ENCODE assay signal across 8 cellular contexts in genomic region chr2:127702395-127703009, GRCh38. TPM values are rescaled to one million over a fixed set of nuclear protein-coding genes. Genes with fewer than 3 reads are reported as not detected.
DNase-seq lines count a peak whose midpoint lies in the region; ATAC-seq and TF ChIP-seq lines count a peak whose summit lies in the region.

No MANE protein-coding gene starts in this region.

- peaks cover 35 to 38% of the 10 kb centered on the region in 2 donors for H3K4me1 Mint-ChIP-seq in natural killer cell

- no peaks in the 10 kb centered on the region for H3K9me3 Mint-ChIP-seq in natural killer cell

- no peaks in the 10 kb centered on the region for H3K27me3 Mint-ChIP-seq in natural killer cell (ENCODE audit: low read depth in 2 of 2)

- ATAC-seq in natural killer cell (no peak), GM19351 (IDR thresholded peaks at IDR 0.05; ENCODE audit: unreplicated experiment) (no peak)

- H3K27me3 ChIP-seq in BE2C = no peaks in the 10 kb centered on the region
- no peaks in the 10 kb centered on the region for H3K27me3 ChIP-seq in MG63

- intact Hi-C loops in natural killer cell (cut with micrococcal nuclease) = loop anchor here (5.0 kb wide), 5 partner anchors 110 to 390 kb away; partner anchors contain the start of genes MAP3K2, POLR2D, SAP130 and UGGT1

- peak overlapping the region; percentile 93 for H3K4me3 Mint-ChIP-seq in natural killer cell

- no peaks in the 10 kb centered on the region for H3K9me3 ChIP-seq in BE2C
- H3K9me3 ChIP-seq in MG63 = no peaks in the 10 kb centered on the region

- H3K4me3 ChIP-seq in BE2C (ENCODE audit: low read depth, low read length) (peak overlapping the region; percentile 63), MG63 (peak overlapping the region; percentile 55)

- H3K27ac Mint-ChIP-seq in natural killer cell = peak overlapping the region; percentile 97 to 98

- TF ChIP-seq CTCF in BE2C (IDR thresholded peaks at IDR 0.05; ENCODE audit: low read depth, low read length) = no peak
- TF ChIP-seq CTCF in natural killer cell (IDR thresholded peaks at IDR 0.05) = no peak

- H3K36me3 ChIP-seq in BE2C = 0 out of 2 replicates have a peak, but pooled peaks cover 4% of the 10 kb centered on the region
- peaks cover 49% of the 10 kb centered on the region for H3K36me3 ChIP-seq in MG63

- no peak for DNase-seq in BE2C
- no peak for DNase-seq in MG63
- DNase-seq in dermis blood vessel endothelial cell = peak; percentile 25
- no peak for DNase-seq in natural killer cell
- DNase-seq in NCI-H1694 (lab: John Stamatoyannopoulos, UW) = no peak
- no peak for DNase-seq in EL
- DNase-seq in NCI-H2107 treated with DMSO at 0.1 percent for 48 hours (lab: John Stamatoyannopoulos, UW; ENCODE audit: unreplicated experiment) = no peak

- no peaks in the 10 kb centered on the region for H3K36me3 Mint-ChIP-seq in natural killer cell

- no peaks in the 10 kb centered on the region for H3K4me1 ChIP-seq in BE2C

RNA-seq across cellular contexts. Expression of gene SFT2D3, which starts 1.2 kb away (rescaled TPM):
- 2.0 TPM for polyA plus RNA-seq in BE2C (2012; ENCODE audit: insufficient read depth, insufficient read length, low read depth)
- 8.7 and 9.2 TPM in 2 replicates for total RNA-seq in MG63 (2014; rRNA removed; shearing (Covaris generic); ENCODE audit: low replicate concordance)
- total RNA-seq in dermis blood vessel endothelial cell (5.4 and 5.8 TPM in 2 replicates), natural killer cell (1 to 10 TPM; 5.5 to 6.6 (median 6.4) TPM)

RNA-seq across cellular contexts. Expression of gene LIMS2, which starts 27.2 kb away (rescaled TPM):
- 3.2 TPM for polyA plus RNA-seq in BE2C (2012; ENCODE audit: insufficient read depth, insufficient read length, low read depth)
- total RNA-seq in MG63 (2014; rRNA removed; shearing (Covaris generic); ENCODE audit: low replicate concordance) = 0.53 and 2.3 TPM in 2 replicates
- total RNA-seq in dermis blood vessel endothelial cell (20.1 and 23.8 TPM in 2 replicates), natural killer cell (under 1 TPM in 2 of 3 donors, not detected in 1; 0.15 to 0.16 TPM)

RNA-seq across cellular contexts. Expression of gene GPR17, which starts 56.5 kb away (rescaled TPM):
- polyA plus RNA-seq in BE2C (2012; ENCODE audit: insufficient read depth, insufficient read length, low read depth) = not detected
- not detected in 2 replicates for total RNA-seq in MG63 (2014; rRNA removed; shearing (Covaris generic); ENCODE audit: low replicate concordance)
- total RNA-seq in dermis blood vessel endothelial cell (not detected in 2 replicates), natural killer cell (not detected)
